18 cellular contexts compared by ENCODE assay signal in the genomic region with DNA sequence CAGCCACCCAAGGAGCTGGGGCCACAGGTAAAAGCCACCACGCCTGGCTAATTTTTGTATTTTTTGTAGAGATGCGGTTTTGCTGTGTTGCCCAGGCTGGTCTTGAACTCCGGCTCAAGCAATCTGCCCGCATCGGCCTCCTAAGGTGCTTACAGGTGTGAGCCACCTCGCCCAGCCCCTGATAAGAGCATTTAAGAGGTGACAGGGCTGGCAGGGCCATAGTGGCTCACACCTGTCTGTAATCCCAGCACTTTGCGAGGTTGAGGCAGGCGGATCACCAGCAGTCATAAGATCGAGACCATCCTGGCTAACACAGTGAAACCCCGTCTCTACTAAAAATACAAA. TPM values are rescaled to one million over a fixed set of nuclear protein-coding genes. Genes with fewer than 3 reads are reported as not detected.
DNase-seq lines count a peak whose midpoint lies in the region; ATAC-seq, FAIRE-seq and TF ChIP-seq lines count a peak whose summit lies in the region.
"Had no signal": no experiment of that assay in that cellular context is flagged by ENCODE, and none has a peak within 500 bp of the region (broad histone marks: within the 10 kb centered on the region; RNA-seq: fewer than 3 reads in every experiment).

No MANE protein-coding gene starts in this region.

- H3K27ac Mint-ChIP-seq in activated naive CD4-positive, alpha-beta T cell treated with anti-CD3 and anti-CD28 coated beads, Interleukin-2, amount 50 U/mL, for 24 hours = peak overlapping the region; percentile 90
- peak overlapping the region in 1 of 2 donors; percentile 38 for H3K27ac Mint-ChIP-seq in activated naive CD4-positive, alpha-beta T cell treated with anti-CD3 and anti-CD28 coated beads, Interleukin-2, amount 50 U/mL, for 72 hours
- H3K27ac Mint-ChIP-seq in activated B cell treated with CpG ODN at 0.5 μM for 24 hours (peak overlapping the region; percentile 96), memory B cell (peak overlapping the region; percentile 99)
- H3K27ac Mint-ChIP-seq: H9 had no signal

- no peak for ATAC-seq in activated naive CD4-positive, alpha-beta T cell treated with anti-CD3 and anti-CD28 coated beads, Interleukin-2, amount 50 U/mL, for 72 hours
- ATAC-seq in activated B cell treated with CpG ODN at 0.5 μM for 24 hours (ENCODE audit: low read depth) = no peak
- ATAC-seq in memory B cell (ENCODE audit: low read depth) = no peak
- ATAC-seq in upper lobe of left lung (ENCODE audit: low FRiP score in 2 of 2) = no peak
- no peak for ATAC-seq in pancreas

- H3K27ac ChIP-seq in upper lobe of left lung (peak overlapping the region; percentile 48 to 68 (median 62)), pancreas (peak overlapping the region in 1 of 4 donors; percentile 10)
- H3K27ac ChIP-seq: left ventricle myocardium inferior had no signal

- no peaks in the 10 kb centered on the region for H3K36me3 Mint-ChIP-seq in activated naive CD4-positive, alpha-beta T cell treated with anti-CD3 and anti-CD28 coated beads, Interleukin-2, amount 50 U/mL, for 24 hours
- H3K36me3 Mint-ChIP-seq in activated naive CD4-positive, alpha-beta T cell treated with anti-CD3 and anti-CD28 coated beads, Interleukin-2, amount 50 U/mL, for 72 hours = no peaks in the 10 kb centered on the region
- peaks cover 31% of the 10 kb centered on the region for H3K36me3 Mint-ChIP-seq in activated B cell treated with CpG ODN at 0.5 μM for 24 hours (ENCODE audit: low read depth)
- peaks cover 13% of the 10 kb centered on the region for H3K36me3 Mint-ChIP-seq in memory B cell

- H3K27me3 ChIP-seq in upper lobe of left lung (no peaks in the 10 kb centered on the region), pancreas (no peaks in the 10 kb centered on the region)

- CTCF ChIA-PET in activated B cell treated with CpG ODN at 0.5 μM for 24 hours (lab: Charles Lee) = interaction anchor here (1.0 kb wide), 1 partner anchor 9 kb away, joined by 3 read pairs; the partner anchor contains the start of gene CNNM3

- no peaks in the 10 kb centered on the region for H3K27me3 Mint-ChIP-seq in activated naive CD4-positive, alpha-beta T cell treated with anti-CD3 and anti-CD28 coated beads, Interleukin-2, amount 50 U/mL, for 24 hours
- H3K27me3 Mint-ChIP-seq in activated B cell treated with CpG ODN at 0.5 μM for 24 hours (no peaks in the 10 kb centered on the region), memory B cell (no peaks in the 10 kb centered on the region)

- no peaks in the 10 kb centered on the region for H3K9me3 Mint-ChIP-seq in activated naive CD4-positive, alpha-beta T cell treated with anti-CD3 and anti-CD28 coated beads, Interleukin-2, amount 50 U/mL, for 24 hours
- H3K9me3 Mint-ChIP-seq in activated naive CD4-positive, alpha-beta T cell treated with anti-CD3 and anti-CD28 coated beads, Interleukin-2, amount 50 U/mL, for 72 hours = no peaks in the 10 kb centered on the region
- no peaks in the 10 kb centered on the region for H3K9me3 Mint-ChIP-seq in activated B cell treated with CpG ODN at 0.5 μM for 24 hours
- peaks cover 2% of the 10 kb centered on the region for H3K9me3 Mint-ChIP-seq in memory B cell

- H3K36me3 ChIP-seq in upper lobe of left lung (peaks cover 0 to 37% (median 3%) of the 10 kb centered on the region in 4 donors), pancreas (no peaks in the 10 kb centered on the region)

- H3K4me1 Mint-ChIP-seq in activated naive CD4-positive, alpha-beta T cell treated with anti-CD3 and anti-CD28 coated beads, Interleukin-2, amount 50 U/mL, for 24 hours = peaks cover 22% of the 10 kb centered on the region
- H3K4me1 Mint-ChIP-seq in activated B cell treated with CpG ODN at 0.5 μM for 24 hours (peaks cover 25% of the 10 kb centered on the region), memory B cell (peaks cover 22% of the 10 kb centered on the region)
- H3K4me1 Mint-ChIP-seq: H9 had no signal

- H3K4me3 Mint-ChIP-seq in activated naive CD4-positive, alpha-beta T cell treated with anti-CD3 and anti-CD28 coated beads, Interleukin-2, amount 50 U/mL, for 24 hours = no peak overlapping the region
- H3K4me3 Mint-ChIP-seq in activated B cell treated with CpG ODN at 0.5 μM for 24 hours (peak overlapping the region; percentile 67), memory B cell (peak overlapping the region; percentile 86)
- H3K4me3 Mint-ChIP-seq: H9 had no signal

- H3K4me3 ChIP-seq in upper lobe of left lung = no peak overlapping the region
- H3K4me3 ChIP-seq in pancreas = no peak overlapping the region
- H3K4me3 ChIP-seq: left ventricle myocardium inferior had no signal

- H3K9me3 ChIP-seq in upper lobe of left lung (no peaks in the 10 kb centered on the region), pancreas (no peaks in the 10 kb centered on the region)
- H3K9me3 ChIP-seq: left ventricle myocardium inferior had no signal

- TF ChIP-seq POLR2A in upper lobe of left lung (IDR thresholded peaks at IDR 0.05) = no peak

- POLR2A ChIA-PET in activated B cell treated with CpG ODN at 0.5 μM for 24 hours (lab: Charles Lee) = interaction anchor here (0.7 to 2.4 kb wide), 4 partner anchors 9 to 838 kb away, joined by 3 to 20 read pairs (median 4); partner anchors contain the start of gene CNNM3

- FAIRE-seq in pancreas (lab: Jason Lieb, UNC) = no peak
- FAIRE-seq: endometrium had no signal

- TF ChIP-seq CTCF in activated B cell treated with CpG ODN at 0.5 μM for 24 hours (IDR thresholded peaks at IDR 0.05) = no peak
- no peak for TF ChIP-seq CTCF in upper lobe of left lung (IDR thresholded peaks at IDR 0.05)
- TF ChIP-seq CTCF in pancreas (IDR thresholded peaks at IDR 0.05) = no peak

- intact Hi-C loops in activated B cell treated with CpG ODN at 0.5 μM for 24 hours (cut with micrococcal nuclease) = loop anchor here (10.0 kb wide), 1 partner anchor 812 kb away; the partner anchor contains the start of gene ANKRD36C
- intact Hi-C loops in pancreas (cut with DNase I) = loop anchor here in 1 of 3 donors (10.0 kb wide), 1 partner anchor 202 kb away; no protein-coding TSS in a partner anchor

- 95% methylated on average over 10 of the region's 10 CpGs for WGBS in upper lobe of left lung, 2 donors
- WGBS in pancreas, 2 donors = 68 to 70% methylated on average over 10 of the region's 10 CpGs

- TF ChIP-seq EP300 in upper lobe of left lung (IDR thresholded peaks at IDR 0.05) = no peak

- H3K4me1 ChIP-seq in upper lobe of left lung (peaks cover 0 to 13% (median 2%) of the 10 kb centered on the region in 4 donors), pancreas (no peaks in the 10 kb centered on the region)

- DNase-seq in activated naive CD4-positive, alpha-beta T cell treated with anti-CD3 and anti-CD28 coated beads, Interleukin-2, amount 50 U/mL, for 72 hours (ENCODE audit: low spot score in 2 of 2) = no peak
- DNase-seq in activated B cell treated with CpG ODN at 0.5 μM for 24 hours = no peak
- DNase-seq in memory B cell (ENCODE audit: low spot score in 2 of 2) = no peak
- no peak for DNase-seq in upper lobe of left lung
- DNase-seq in NCI-H446 treated with DMSO at 0.1 percent for 48 hours (lab: John Stamatoyannopoulos, UW) = no peak
- no peak for DNase-seq in pancreas
- no peak for DNase-seq in putamen (ENCODE audit: low spot score)
- DNase-seq: activated CD4-positive, CD25-positive, alpha-beta regulatory T cell treated with anti-CD3 and anti-CD28 coated beads, Interleukin-2, amount 50 U/mL, for 72 hours; Calu3; cerebellar nuclear complex; GF-D8; H9; left ventricle myocardium inferior; NCI-H146; NCI-H2227 treated with DMSO at 0.1 percent for 48 hours; NK-92 treated with Interleukin-12 subunit alpha and Interleukin-12 subunit beta, amount 100 ng/mL, for 24 hours had no signal

RNA-seq across cellular contexts. Expression of gene CNNM3, which starts 9.0 kb away (rescaled TPM):
- 10 to 100 TPM; 15.0 to 18.8 TPM for total RNA-seq in activated naive CD4-positive, alpha-beta T cell treated with anti-CD3 and anti-CD28 coated beads, Interleukin-2, amount 50 U/mL, for 72 hours
- 19.0 and 20.3 TPM in 2 replicates for total RNA-seq in activated B cell treated with CpG ODN at 0.5 μM for 24 hours
- 10 to 100 TPM; 17.2 to 52.4 (median 26.5) TPM for total RNA-seq in upper lobe of left lung
- 10 to 100 TPM; 16.8 to 35.1 (median 26.0) TPM for total RNA-seq in pancreas
- polyA plus RNA-seq in pancreas = 10 to 100 TPM; 13.6 to 15.6 TPM

RNA-seq across cellular contexts. Expression of gene ANKRD23, which starts 36.7 kb away (rescaled TPM):
- total RNA-seq in activated naive CD4-positive, alpha-beta T cell treated with anti-CD3 and anti-CD28 coated beads, Interleukin-2, amount 50 U/mL, for 72 hours = 1 to 10 TPM; 3.7 to 6.8 TPM
- 6.1 and 7.3 TPM in 2 replicates for total RNA-seq in activated B cell treated with CpG ODN at 0.5 μM for 24 hours
- 10 to 100 TPM in 2 of 6 donors, 1 to 10 TPM in 4; 2.0 to 27.2 (median 2.8) TPM for total RNA-seq in upper lobe of left lung
- total RNA-seq in pancreas = 1 to 10 TPM in 5 of 6 donors, under 1 TPM in 1; 0.95 to 3.2 (median 2.4) TPM
- 10 to 100 TPM in 1 of 2 donors, 1 to 10 TPM in 1; 8.2 to 10.9 TPM for polyA plus RNA-seq in pancreas

RNA-seq across cellular contexts. Expression of gene CNNM4, which starts 46.4 kb away (rescaled TPM):
- total RNA-seq in activated naive CD4-positive, alpha-beta T cell treated with anti-CD3 and anti-CD28 coated beads, Interleukin-2, amount 50 U/mL, for 72 hours = 1 to 10 TPM; 8.7 to 8.9 TPM
- 7.4 and 10.0 TPM in 2 replicates for total RNA-seq in activated B cell treated with CpG ODN at 0.5 μM for 24 hours
- 10 to 100 TPM; 12.8 to 26.9 (median 22.1) TPM for total RNA-seq in upper lobe of left lung
- total RNA-seq in pancreas = 1 to 10 TPM; 4.8 to 6.9 (median 5.8) TPM
- polyA plus RNA-seq in pancreas = 1 to 10 TPM; 3.3 to 5.6 TPM

RNA-seq across cellular contexts. Expression of gene ANKRD39, which starts 50.7 kb away (rescaled TPM):
- total RNA-seq in activated naive CD4-positive, alpha-beta T cell treated with anti-CD3 and anti-CD28 coated beads, Interleukin-2, amount 50 U/mL, for 72 hours = 10 to 100 TPM; 23.8 to 39.2 TPM
- total RNA-seq in activated B cell treated with CpG ODN at 0.5 μM for 24 hours (12.7 and 12.9 TPM in 2 replicates), upper lobe of left lung (10 to 100 TPM in 3 of 6 donors, 1 to 10 TPM in 3; 7.1 to 13.6 (median 11.3) TPM), pancreas (1 to 10 TPM; 4.7 to 8.9 (median 5.7) TPM)
- polyA plus RNA-seq in pancreas = 10 to 100 TPM; 13.2 to 14.9 TPM
